Comparison of ENCODE assay signal across 15 cellular contexts in the genomic region with DNA sequence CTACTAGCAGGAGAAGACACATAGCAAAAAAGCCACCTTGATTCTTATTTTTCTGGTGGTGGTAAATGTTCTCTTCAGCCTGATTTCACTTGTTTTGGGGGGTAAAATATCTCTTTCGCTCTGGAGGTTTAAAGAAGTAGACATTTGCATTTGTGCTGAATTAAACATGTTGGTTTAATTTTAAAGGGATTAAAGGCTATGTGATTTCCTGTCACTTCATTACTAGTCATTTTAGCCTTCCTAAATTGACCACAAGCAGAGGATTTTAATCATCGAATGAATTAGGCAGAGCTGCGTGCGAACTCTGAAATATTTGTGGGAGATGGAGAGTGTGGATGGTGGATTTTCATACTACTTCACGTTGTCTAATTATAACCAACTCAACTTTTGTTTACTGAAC. TPM values are rescaled to one million over a fixed set of nuclear protein-coding genes. Genes with fewer than 3 reads are reported as not detected.
DNase-seq lines count a peak whose midpoint lies in the region; ATAC-seq and TF ChIP-seq lines count a peak whose summit lies in the region.
"Had no signal": no experiment of that assay in that cellular context is flagged by ENCODE, and none has a peak within 500 bp of the region (broad histone marks: within the 10 kb centered on the region; RNA-seq: fewer than 3 reads in every experiment).

No MANE protein-coding gene starts in this region.

- CTCF ChIA-PET in activated CD4-positive, alpha-beta T cell treated with anti-CD3 and anti-CD28 coated beads, Interleukin-2, amount 10 ng/mL, durations not matched to agents 7 days and 5 days (lab: Charles Lee): no interaction called here

- no peaks in the 10 kb centered on the region for H3K9me3 Mint-ChIP-seq in activated CD4-positive, alpha-beta T cell treated with anti-CD3 and anti-CD28 coated beads, Interleukin-2, amount 10 ng/mL, durations not matched to agents 7 days and 5 days
- no peaks in the 10 kb centered on the region for H3K9me3 Mint-ChIP-seq in activated T-helper 17 cell treated with anti-CD3 and anti-CD28 coated beads, Interleukin-2, amount 50 U/mL, for 72 hours
- no peaks in the 10 kb centered on the region for H3K9me3 Mint-ChIP-seq in naive thymus-derived CD8-positive, alpha-beta T cell
- H3K9me3 Mint-ChIP-seq in endodermal cell: no peaks in the 10 kb centered on the region
- H3K9me3 Mint-ChIP-seq in type B pancreatic cell: no peaks in the 10 kb centered on the region

- no peak overlapping the region for H3K27ac ChIP-seq in endodermal cell (ENCODE audit: low read depth, low read length)
- H3K27ac ChIP-seq: body of pancreas had no signal

- H3K4me3 Mint-ChIP-seq in activated CD4-positive, alpha-beta T cell treated with anti-CD3 and anti-CD28 coated beads, Interleukin-2, amount 10 ng/mL, durations not matched to agents 7 days and 5 days: no peak overlapping the region
- H3K4me3 Mint-ChIP-seq in activated T-helper 17 cell treated with anti-CD3 and anti-CD28 coated beads, Interleukin-2, amount 50 U/mL, for 72 hours: peak overlapping the region; percentile 87
- H3K4me3 Mint-ChIP-seq in naive thymus-derived CD8-positive, alpha-beta T cell: peak overlapping the region in 8 of 10 donors; percentile 0 to 92 (median 40)
- H3K4me3 Mint-ChIP-seq in endodermal cell: no peak overlapping the region
- H3K4me3 Mint-ChIP-seq in type B pancreatic cell: no peak overlapping the region
- H3K4me3 Mint-ChIP-seq: IgD-negative memory B cell had no signal

- POLR2A ChIA-PET in activated CD4-positive, alpha-beta T cell treated with anti-CD3 and anti-CD28 coated beads, Interleukin-2, amount 10 ng/mL, durations not matched to agents 7 days and 5 days (lab: Charles Lee): no interaction called here
- POLR2A ChIA-PET in naive thymus-derived CD8-positive, alpha-beta T cell (lab: Charles Lee): no interaction called here

- peaks cover 3% of the 10 kb centered on the region for H3K27me3 Mint-ChIP-seq in activated CD4-positive, alpha-beta T cell treated with anti-CD3 and anti-CD28 coated beads, Interleukin-2, amount 10 ng/mL, durations not matched to agents 7 days and 5 days
- H3K27me3 Mint-ChIP-seq in activated T-helper 17 cell treated with anti-CD3 and anti-CD28 coated beads, Interleukin-2, amount 50 U/mL, for 72 hours: no peaks in the 10 kb centered on the region
- H3K27me3 Mint-ChIP-seq in naive thymus-derived CD8-positive, alpha-beta T cell: peaks cover 0 to 8% (median 0%) of the 10 kb centered on the region in 5 donors
- H3K27me3 Mint-ChIP-seq in endodermal cell (ENCODE audit: insufficient read depth) (peaks cover 29% of the 10 kb centered on the region), type B pancreatic cell (peaks cover 61% of the 10 kb centered on the region)

- no peaks in the 10 kb centered on the region for H3K36me3 ChIP-seq in endodermal cell (ENCODE audit: control insufficient read depth, insufficient read depth, low read length)

- peaks cover 34% of the 10 kb centered on the region for H3K27me3 ChIP-seq in endodermal cell (ENCODE audit: control insufficient read depth, insufficient read depth, low read length, poor library complexity, severe bottlenecking)
- H3K27me3 ChIP-seq: body of pancreas had no signal

- peaks cover 41% of the 10 kb centered on the region for H3K4me1 Mint-ChIP-seq in activated CD4-positive, alpha-beta T cell treated with anti-CD3 and anti-CD28 coated beads, Interleukin-2, amount 10 ng/mL, durations not matched to agents 7 days and 5 days
- peaks cover 31% of the 10 kb centered on the region for H3K4me1 Mint-ChIP-seq in activated T-helper 17 cell treated with anti-CD3 and anti-CD28 coated beads, Interleukin-2, amount 50 U/mL, for 72 hours
- H3K4me1 Mint-ChIP-seq in naive thymus-derived CD8-positive, alpha-beta T cell: peaks cover 26 to 58% (median 52%) of the 10 kb centered on the region in 4 donors
- peaks cover 20% of the 10 kb centered on the region for H3K4me1 Mint-ChIP-seq in endodermal cell
- peaks cover 4% of the 10 kb centered on the region for H3K4me1 Mint-ChIP-seq in type B pancreatic cell (ENCODE audit: unreplicated experiment)

- H3K36me3 Mint-ChIP-seq in activated CD4-positive, alpha-beta T cell treated with anti-CD3 and anti-CD28 coated beads, Interleukin-2, amount 10 ng/mL, durations not matched to agents 7 days and 5 days (ENCODE audit: low read depth): no peaks in the 10 kb centered on the region
- H3K36me3 Mint-ChIP-seq in activated T-helper 17 cell treated with anti-CD3 and anti-CD28 coated beads, Interleukin-2, amount 50 U/mL, for 72 hours (ENCODE audit: low read depth): no peaks in the 10 kb centered on the region
- H3K36me3 Mint-ChIP-seq in naive thymus-derived CD8-positive, alpha-beta T cell: peaks cover 0 to 5% (median 0%) of the 10 kb centered on the region in 3 donors
- H3K36me3 Mint-ChIP-seq in endodermal cell (ENCODE audit: low read depth): no peaks in the 10 kb centered on the region
- H3K36me3 Mint-ChIP-seq in type B pancreatic cell: no peaks in the 10 kb centered on the region
- H3K36me3 Mint-ChIP-seq: IgD-negative memory B cell had no signal

- no peaks in the 10 kb centered on the region for H3K9me3 ChIP-seq in endodermal cell (ENCODE audit: control insufficient read depth, low read length)
- H3K9me3 ChIP-seq: body of pancreas had no signal

- TF ChIP-seq CTCF in HFF-Myc (IDR thresholded peaks at IDR 0.05; ENCODE audit: low read depth, low read length, missing control alignments): no peak
- no peak for TF ChIP-seq CTCF in endodermal cell (conservative IDR thresholded peaks at IDR 0.05)
- TF ChIP-seq CTCF in type B pancreatic cell (conservative IDR thresholded peaks at IDR 0.05): no peak

- no peak for DNase-seq in activated CD4-positive, alpha-beta T cell treated with anti-CD3 and anti-CD28 coated beads, Interleukin-2, amount 10 ng/mL, durations not matched to agents 7 days and 5 days
- DNase-seq in activated CD4-positive, alpha-beta T cell treated with anti-CD3 and anti-CD28 coated beads, Interleukin-2, amount 50 U/mL, for 1 hour: no peak
- DNase-seq in HFF-Myc (ENCODE audit: extremely low read depth, low read depth): no peak
- no peak for DNase-seq in naive thymus-derived CD8-positive, alpha-beta T cell
- no peak for DNase-seq in kidney glomerular epithelial cell (lab: John Stamatoyannopoulos, UW)
- no peak for DNase-seq in endodermal cell
- DNase-seq in type B pancreatic cell (ENCODE audit: extremely low spot score, unreplicated experiment): no peak
- DNase-seq: activated CD8-positive, alpha-beta memory T cell treated with anti-CD3 and anti-CD28 coated beads, Interleukin-2, amount 50 U/mL, for 4 hours; body of pancreas; effector CD4-positive, alpha-beta T cell; NCI-H146; NCI-H524 treated with DMSO at 0.1 percent for 48 hours; T-helper 9 cell had no signal

- H3K9ac ChIP-seq in endodermal cell (ENCODE audit: extremely low read depth, low read length, poor library complexity, severe bottlenecking): no peak overlapping the region

- WGBS in endodermal cell (ENCODE audit: insufficient coverage in 1 of 2, insufficient read length in 1 of 2), 2 experiments: 87% methylated on average over 3 of the region's 5 CpGs; no CpG with 5 or more reads in 1 of the 2 experiments

- peak overlapping the region; percentile 19 for H3K4me3 ChIP-seq in HFF-Myc (replicated peaks; ENCODE audit: low read depth, low read length)
- H3K4me3 ChIP-seq in endodermal cell (ENCODE audit: low read length): no peak overlapping the region
- H3K4me3 ChIP-seq: body of pancreas had no signal

- peak overlapping the region; percentile 1 for H3K27ac Mint-ChIP-seq in activated CD4-positive, alpha-beta T cell treated with anti-CD3 and anti-CD28 coated beads, Interleukin-2, amount 10 ng/mL, durations not matched to agents 7 days and 5 days
- H3K27ac Mint-ChIP-seq in activated T-helper 17 cell treated with anti-CD3 and anti-CD28 coated beads, Interleukin-2, amount 50 U/mL, for 72 hours: peak overlapping the region; percentile 86
- peak overlapping the region in 5 of 10 donors; percentile 3 to 82 (median 57) for H3K27ac Mint-ChIP-seq in naive thymus-derived CD8-positive, alpha-beta T cell
- H3K27ac Mint-ChIP-seq in endodermal cell (no peak overlapping the region), type B pancreatic cell (no peak overlapping the region)
- H3K27ac Mint-ChIP-seq: IgD-negative memory B cell had no signal

- peak; percentile 27 for ATAC-seq in activated T-helper 17 cell treated with anti-CD3 and anti-CD28 coated beads, Interleukin-2, amount 50 U/mL, for 72 hours (replicated peaks)
- no peak for ATAC-seq in naive thymus-derived CD8-positive, alpha-beta T cell
- ATAC-seq: body of pancreas had no signal

- no peaks in the 10 kb centered on the region for H3K4me1 ChIP-seq in endodermal cell (ENCODE audit: control insufficient read depth, insufficient read depth, low read length)

RNA-seq across cellular contexts. Expression of gene RASGRF2, which starts 4.8 kb away (rescaled TPM):
- total RNA-seq in activated CD4-positive, alpha-beta T cell treated with anti-CD3 and anti-CD28 coated beads, Interleukin-2, amount 10 ng/mL, durations not matched to agents 7 days and 5 days: 1 to 10 TPM; 7.5 to 7.8 TPM
- 1 to 10 TPM; 6.8 to 7.6 TPM for total RNA-seq in activated T-helper 17 cell treated with anti-CD3 and anti-CD28 coated beads, Interleukin-2, amount 50 U/mL, for 72 hours
- 10 to 100 TPM; 35.2 to 35.9 TPM for total RNA-seq in naive thymus-derived CD8-positive, alpha-beta T cell
- polyA plus RNA-seq in naive thymus-derived CD8-positive, alpha-beta T cell: 10 to 100 TPM in 2 of 3 donors, 1 to 10 TPM in 1; 8.3 to 21.7 (median 13.7) TPM
- total RNA-seq in endodermal cell (10 to 100 TPM in 1 of 2 donors, under 1 TPM in 1; 0.64 to 14.4 TPM), type B pancreatic cell (ENCODE audit: low replicate concordance) (2.1 and 2.4 TPM in 2 replicates)
- 2.4 TPM for polyA plus RNA-seq in endodermal cell (2013, experiment 1 of 2)
- 2.0 TPM for polyA plus RNA-seq in endodermal cell (2013, experiment 2 of 2)

Comparison
In these comparisons a context has a peak if more than half of its experiments do, and no peak if none do; other contexts are left out.
1. H3K27ac Mint-ChIP-seq: peak in activated CD4-positive, alpha-beta T cell treated with anti-CD3 and anti-CD28 coated beads, Interleukin-2, amount 10 ng/mL, durations not matched to agents 7 days and 5 days (single experiment) and activated T-helper 17 cell treated with anti-CD3 and anti-CD28 coated beads, Interleukin-2, amount 50 U/mL, for 72 hours (single experiment); none in endodermal cell (single experiment) and type B pancreatic cell (single experiment).
2. H3K4me3 Mint-ChIP-seq: peak in activated T-helper 17 cell treated with anti-CD3 and anti-CD28 coated beads, Interleukin-2, amount 50 U/mL, for 72 hours (single experiment) and naive thymus-derived CD8-positive, alpha-beta T cell (8 of 10); none in activated CD4-positive, alpha-beta T cell treated with anti-CD3 and anti-CD28 coated beads, Interleukin-2, amount 10 ng/mL, durations not matched to agents 7 days and 5 days (single experiment), endodermal cell (single experiment) and type B pancreatic cell (single experiment).